In genomic region chr4:72194453-72194852, GRCh38 we compare ENCODE assay signal across 22 cellular contexts.
"Had no signal": no experiment of that assay in that cellular context is flagged by ENCODE, and none has a peak within 500 bp of the region (broad histone marks: within the 10 kb centered on the region; RNA-seq: fewer than 3 reads in every experiment).

No MANE protein-coding gene starts in this region.

- H3K27ac ChIP-seq: colonic mucosa, coronary artery, dorsolateral prefrontal cortex, epithelial cell of prostate, esophagus muscularis mucosa, esophagus squamous epithelium, foreskin keratinocyte, gastrocnemius medialis, gastroesophageal sphincter, heart left ventricle, heart right ventricle had no signal

- H3K4me3 ChIP-seq: colonic mucosa, coronary artery, dorsolateral prefrontal cortex, esophagus muscularis mucosa, esophagus squamous epithelium, gastrocnemius medialis, gastroesophageal sphincter, heart left ventricle, heart right ventricle had no signal

- DNase-seq: colonic mucosa; cortex of kidney; dermis blood vessel endothelial cell; dorsolateral prefrontal cortex; effector CD4-positive, alpha-beta T cell; effector CD8-positive, alpha-beta T cell; effector memory CD4-positive, alpha-beta T cell; effector memory CD8-positive, alpha-beta T cell; endodermal cell; erythroblast; esophagus squamous epithelium; foreskin fibroblast; foreskin keratinocyte; foreskin melanocyte; gastrocnemius medialis; glutamatergic neuron; heart left ventricle; heart right ventricle had no signal

- H3K4me1 ChIP-seq: colonic mucosa, esophagus muscularis mucosa, esophagus squamous epithelium, foreskin keratinocyte, gastrocnemius medialis, gastroesophageal sphincter, heart left ventricle, heart right ventricle had no signal

- H3K27me3 ChIP-seq: colonic mucosa, dorsolateral prefrontal cortex, esophagus muscularis mucosa, esophagus squamous epithelium, foreskin keratinocyte, gastrocnemius medialis, gastroesophageal sphincter, heart left ventricle, heart right ventricle had no signal

- H3K36me3 ChIP-seq: colonic mucosa, esophagus muscularis mucosa, esophagus squamous epithelium, gastrocnemius medialis, gastroesophageal sphincter, heart left ventricle, heart right ventricle had no signal

- H3K9me3 ChIP-seq: colonic mucosa, esophagus muscularis mucosa, esophagus squamous epithelium, gastrocnemius medialis, gastroesophageal sphincter, heart left ventricle, heart right ventricle had no signal
